8 cellular contexts compared by ENCODE assay signal in the genomic region with DNA sequence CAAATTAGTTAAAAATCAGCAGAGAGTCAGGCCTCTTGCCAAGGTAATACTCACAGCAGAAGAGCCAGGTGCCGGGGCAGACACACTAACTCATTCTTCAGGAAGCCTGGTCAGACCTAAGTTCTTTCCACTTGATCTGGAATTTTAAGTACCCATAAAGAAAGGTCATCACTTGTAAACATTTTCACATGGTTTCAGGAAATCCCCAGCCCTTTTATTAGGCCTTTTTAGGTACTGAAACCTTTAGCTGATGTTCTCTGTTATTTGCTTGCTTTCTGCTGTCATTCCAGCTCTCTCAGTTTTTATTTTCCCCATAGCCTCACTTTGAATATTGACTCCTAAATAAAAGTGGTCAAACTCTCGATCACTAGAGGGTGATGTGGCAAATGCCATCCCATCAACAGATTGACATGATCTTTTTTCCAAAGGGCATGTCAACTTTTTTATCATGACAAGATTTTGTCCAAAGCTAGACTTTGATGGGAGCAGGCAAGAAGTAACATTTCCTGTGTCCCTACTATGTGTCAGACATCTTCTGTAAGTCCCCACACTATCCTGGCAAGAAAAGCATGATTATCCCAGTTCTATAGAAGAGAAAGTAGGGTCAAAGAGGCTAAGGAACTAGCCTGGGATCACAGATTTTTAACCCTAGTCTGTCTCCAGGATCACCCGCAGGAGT. TPM values are rescaled to one million over a fixed set of nuclear protein-coding genes. Genes with fewer than 3 reads are reported as not detected.
DNase-seq lines count a peak whose midpoint lies in the region; ATAC-seq and TF ChIP-seq lines count a peak whose summit lies in the region.

No MANE protein-coding gene starts in this region.

- H3K79me2 ChIP-seq in mesendoderm (ENCODE audit: control insufficient read depth, insufficient read depth, low read length), result peaks cover 2% of the 10 kb centered on the region

- peaks cover 78% of the 10 kb centered on the region for H3K36me3 Mint-ChIP-seq in activated T-helper 17 cell treated with anti-CD3 and anti-CD28 coated beads, Interleukin-2, amount 50 U/mL, for 72 hours (ENCODE audit: low read depth)
- peaks cover 66% of the 10 kb centered on the region for H3K36me3 Mint-ChIP-seq in MCF 10A (ENCODE audit: insufficient read depth, unreplicated experiment)

- peaks cover 50% of the 10 kb centered on the region for H3K4me1 Mint-ChIP-seq in activated T-helper 17 cell treated with anti-CD3 and anti-CD28 coated beads, Interleukin-2, amount 50 U/mL, for 72 hours
- peaks cover 8% of the 10 kb centered on the region for H3K4me1 Mint-ChIP-seq in MCF 10A (ENCODE audit: insufficient read depth, unreplicated experiment)

- no peak for DNase-seq in A673 (ENCODE audit: low spot score)
- peak; percentile 81 for DNase-seq in GM12865 (ENCODE audit: low read depth)
- no peak for DNase-seq in left lung
- DNase-seq in MCF 10A (ENCODE audit: unreplicated experiment), result no peak
- DNase-seq in COR-L47 (lab: John Stamatoyannopoulos, UW), result no peak
- DNase-seq in mesendoderm, result no peak
- no peak for DNase-seq in RKO (ENCODE audit: low spot score)

- H3K4me1 ChIP-seq in A673 (ENCODE audit: insufficient read depth, low read length, poor library complexity, severe bottlenecking) (peaks cover 40% of the 10 kb centered on the region), left lung (peaks cover 15 to 51% of the 10 kb centered on the region in 2 donors), mesendoderm (ENCODE audit: control insufficient read depth, low read depth, low read length) (no peaks in the 10 kb centered on the region)

- TF ChIP-seq CTCF in A673 (conservative IDR thresholded peaks at IDR 0.05; ENCODE audit: low read depth, low read length) (no peak), GM12865 (IDR thresholded peaks at IDR 0.05; ENCODE audit: insufficient read depth, low read depth, low read length, missing control alignments) (no peak), left lung (IDR thresholded peaks at IDR 0.05) (no peak), MCF 10A (IDR thresholded peaks at IDR 0.05; ENCODE audit: unreplicated experiment) (no peak)

- H3K79me1 ChIP-seq in mesendoderm (ENCODE audit: low read length), result peaks cover 3% of the 10 kb centered on the region

- no peaks in the 10 kb centered on the region for H3K27me3 ChIP-seq in A673 (replicated peaks; ENCODE audit: insufficient read depth, low read depth, low read length, poor library complexity)
- H3K27me3 ChIP-seq in left lung, result no peaks in the 10 kb centered on the region
- H3K27me3 ChIP-seq in mesendoderm (ENCODE audit: insufficient read depth, low read length, poor library complexity), result no peaks in the 10 kb centered on the region

- H3K27ac Mint-ChIP-seq in activated T-helper 17 cell treated with anti-CD3 and anti-CD28 coated beads, Interleukin-2, amount 50 U/mL, for 72 hours, result peak overlapping the region; percentile 99
- no peak overlapping the region for H3K27ac Mint-ChIP-seq in MCF 10A (ENCODE audit: low read depth, unreplicated experiment)

- intact Hi-C loops in A673 (cut with micrococcal nuclease; ENCODE audit: unreplicated experiment) (loop anchor here (10.0 kb wide), 1 partner anchor 167 kb away; a partner anchor contains a TSS), left lung (cut with DNase I) (loop anchor here in 1 of 2 donors (5.0 kb wide), 2 partner anchors 49 to 234 kb away; no protein-coding TSS in a partner anchor), MCF 10A (cut with micrococcal nuclease) (no loop called here)

- WGBS in mesendoderm (ENCODE audit: extremely low coverage, insufficient coverage, low lambda C conversion rate), result no CpG with 5 or more reads among the region's 3 CpGs

- H2BK15ac ChIP-seq in mesendoderm (replicated peaks; ENCODE audit: low read depth), result no peak overlapping the region

- no peak overlapping the region for H4K5ac ChIP-seq in mesendoderm (ENCODE audit: low read length)

- H3K4me2 ChIP-seq in mesendoderm (ENCODE audit: low read length), result no peak overlapping the region

- peak overlapping the region; percentile 77 for H3K27ac ChIP-seq in A673 (ENCODE audit: low read depth, low read length, poor library complexity, severe bottlenecking)
- H3K27ac ChIP-seq in left lung, result peak overlapping the region; percentile 45 to 77
- H3K27ac ChIP-seq in mesendoderm (ENCODE audit: low read depth, low read length), result no peak overlapping the region

- H3K4me3 Mint-ChIP-seq in activated T-helper 17 cell treated with anti-CD3 and anti-CD28 coated beads, Interleukin-2, amount 50 U/mL, for 72 hours, result peak overlapping the region; percentile 86
- H3K4me3 Mint-ChIP-seq in MCF 10A (ENCODE audit: unreplicated experiment), result no peak overlapping the region

- H2BK120ac ChIP-seq in mesendoderm (ENCODE audit: low read depth, low read length), result no peak overlapping the region

- H3K4me3 ChIP-seq in A673 (ENCODE audit: low read depth, low read length, poor library complexity, severe bottlenecking), result no peak overlapping the region
- peak overlapping the region; percentile 42 for H3K4me3 ChIP-seq in GM12865 (ENCODE audit: low read depth, low read length)
- no peak overlapping the region for H3K4me3 ChIP-seq in left lung
- H3K4me3 ChIP-seq in mesendoderm (ENCODE audit: low read length), result no peak overlapping the region

- no peak overlapping the region for H3K18ac ChIP-seq in mesendoderm (ENCODE audit: low read length)

- BruUV-seq in A673 (replicated peaks; lab: Mats Ljungman, UMichigan), result no TSS peak
- no TSS peak for BruUV-seq in MCF 10A (replicated peaks; lab: Mats Ljungman, UMichigan)

- H3K9me3 Mint-ChIP-seq in activated T-helper 17 cell treated with anti-CD3 and anti-CD28 coated beads, Interleukin-2, amount 50 U/mL, for 72 hours, result no peaks in the 10 kb centered on the region
- no peaks in the 10 kb centered on the region for H3K9me3 Mint-ChIP-seq in MCF 10A (ENCODE audit: unreplicated experiment)

- no peak overlapping the region for H4K8ac ChIP-seq in mesendoderm (ENCODE audit: low read depth, low read length)

- no peak overlapping the region for H3K9ac ChIP-seq in mesendoderm (ENCODE audit: low read length)

- H3K36me3 ChIP-seq in A673 (ENCODE audit: insufficient read depth, low read length, poor library complexity, severe bottlenecking) (peaks cover 52% of the 10 kb centered on the region), left lung (peaks cover 4 to 63% of the 10 kb centered on the region in 2 donors), mesendoderm (ENCODE audit: control insufficient read depth, insufficient read depth, low read length) (peaks cover 2% of the 10 kb centered on the region)

- no peak overlapping the region for H2BK5ac ChIP-seq in mesendoderm (ENCODE audit: low read length)

- no peak overlapping the region for H3K4ac ChIP-seq in mesendoderm (ENCODE audit: low read depth, low read length)

- H3K27me3 Mint-ChIP-seq in activated T-helper 17 cell treated with anti-CD3 and anti-CD28 coated beads, Interleukin-2, amount 50 U/mL, for 72 hours, result no peaks in the 10 kb centered on the region
- no peaks in the 10 kb centered on the region for H3K27me3 Mint-ChIP-seq in MCF 10A (ENCODE audit: insufficient read depth, unreplicated experiment)

- CTCF ChIA-PET in A673 (lab: Charles Lee) (interaction anchor here (1.3 kb wide), 1 partner anchor 50 kb away, joined by 5 read pairs; no protein-coding TSS in a partner anchor), MCF 10A (lab: Yijun Ruan, JAX) (interaction anchor here (0.8 to 14.4 kb wide), 3 partner anchors 8 to 383 kb away, joined by 3 to 274 read pairs (median 3); no protein-coding TSS in a partner anchor)

- no peak overlapping the region for H3K23ac ChIP-seq in mesendoderm (ENCODE audit: low read length)

- no peak overlapping the region for H3K56ac ChIP-seq in mesendoderm (ENCODE audit: low read length)

- POLR2A ChIA-PET in A673 (lab: Charles Lee; ENCODE audit: low non-redundant PET) (no interaction called here), MCF 10A (lab: Yijun Ruan, JAX) (interaction anchor here (0.6 to 1.1 kb wide), 3 partner anchors 50 to 309 kb away, joined by 3 to 5 read pairs (median 3); no protein-coding TSS in a partner anchor)

- no peak for ATAC-seq in activated T-helper 17 cell treated with anti-CD3 and anti-CD28 coated beads, Interleukin-2, amount 50 U/mL, for 72 hours (replicated peaks)
- peak; percentile 47 for ATAC-seq in left lung

- no peak overlapping the region for H2AK5ac ChIP-seq in mesendoderm (ENCODE audit: low read length)

- H3K9me3 ChIP-seq in A673 (ENCODE audit: low read depth, low read length, poor library complexity, severe bottlenecking), result no peaks in the 10 kb centered on the region
- no peaks in the 10 kb centered on the region for H3K9me3 ChIP-seq in left lung

RNA-seq across cellular contexts. Expression of a gene that starts 5.7 kb away (rescaled TPM):
- total RNA-seq in A673 (2021) (73.4 and 79.3 TPM in 2 replicates), left lung (100 to 1,000 TPM in 1 of 2 donors, 10 to 100 TPM in 1; 97.9 to 147 TPM), MCF 10A (2022) (115 and 125 TPM in 2 replicates)
- total RNA-seq in activated T-helper 17 cell treated with anti-CD3 and anti-CD28 coated beads, Interleukin-2, amount 50 U/mL, for 72 hours, result 10 to 100 TPM; 93.3 to 98.7 TPM
- 67.0 TPM for polyA plus RNA-seq in mesendoderm (2013, experiment 1 of 2)
- 63.2 TPM for polyA plus RNA-seq in mesendoderm (2013, experiment 2 of 2)

RNA-seq across cellular contexts. Expression of a gene that starts 7.1 kb away (rescaled TPM):
- total RNA-seq in A673 (2021) (93.8 and 99.3 TPM in 2 replicates), left lung (10 to 100 TPM; 35.1 to 41.7 TPM), MCF 10A (2022) (73.4 and 85.4 TPM in 2 replicates)
- 10 to 100 TPM; 85.0 to 98.6 TPM for total RNA-seq in activated T-helper 17 cell treated with anti-CD3 and anti-CD28 coated beads, Interleukin-2, amount 50 U/mL, for 72 hours
- 44.4 TPM for polyA plus RNA-seq in mesendoderm (2013, experiment 1 of 2)
- 44.8 TPM for polyA plus RNA-seq in mesendoderm (2013, experiment 2 of 2)

RNA-seq across cellular contexts. Expression of a gene that starts 29.8 kb away (rescaled TPM):
- 1.0 TPM in 1 of 2 replicates, not detected in the other for total RNA-seq in A673 (2021)
- under 1 TPM; 0.24 to 0.71 TPM for total RNA-seq in activated T-helper 17 cell treated with anti-CD3 and anti-CD28 coated beads, Interleukin-2, amount 50 U/mL, for 72 hours
- 10 to 100 TPM; 50.5 to 90.9 TPM for total RNA-seq in left lung
- total RNA-seq in MCF 10A (2022), result not detected in 2 replicates
- 0.14 TPM for polyA plus RNA-seq in mesendoderm (2013, experiment 1 of 2)
- polyA plus RNA-seq in mesendoderm (2013, experiment 2 of 2), result 0.13 TPM

RNA-seq across cellular contexts. Expression of a gene that starts 53.0 kb away (rescaled TPM):
- total RNA-seq in A673 (2021) (3.6 and 4.1 TPM in 2 replicates), left lung (10 to 100 TPM in 1 of 2 donors, 1 to 10 TPM in 1; 7.7 to 13.2 TPM), MCF 10A (2022) (14.3 and 15.2 TPM in 2 replicates)
- total RNA-seq in activated T-helper 17 cell treated with anti-CD3 and anti-CD28 coated beads, Interleukin-2, amount 50 U/mL, for 72 hours, result 1 to 10 TPM; 2.9 to 3.6 TPM
- 2.1 TPM for polyA plus RNA-seq in mesendoderm (2013, experiment 1 of 2)
- polyA plus RNA-seq in mesendoderm (2013, experiment 2 of 2), result 2.2 TPM

Comparison
In these comparisons a context has a peak if more than half of its experiments do, and no peak if none do; other contexts are left out.
1. RNA of a gene that starts 29.8 kb away (total RNA-seq): 50.5 to 90.9 TPM in left lung; 0.24 to 0.71 TPM in activated T-helper 17 cell treated with anti-CD3 and anti-CD28 coated beads, Interleukin-2, amount 50 U/mL, for 72 hours, 1.0 TPM in A673 and not detected in MCF 10A; every median in the first group is over 10 times any median in the second.